Comparison of ENCODE assay signal across 9 cellular contexts in the genomic region with DNA sequence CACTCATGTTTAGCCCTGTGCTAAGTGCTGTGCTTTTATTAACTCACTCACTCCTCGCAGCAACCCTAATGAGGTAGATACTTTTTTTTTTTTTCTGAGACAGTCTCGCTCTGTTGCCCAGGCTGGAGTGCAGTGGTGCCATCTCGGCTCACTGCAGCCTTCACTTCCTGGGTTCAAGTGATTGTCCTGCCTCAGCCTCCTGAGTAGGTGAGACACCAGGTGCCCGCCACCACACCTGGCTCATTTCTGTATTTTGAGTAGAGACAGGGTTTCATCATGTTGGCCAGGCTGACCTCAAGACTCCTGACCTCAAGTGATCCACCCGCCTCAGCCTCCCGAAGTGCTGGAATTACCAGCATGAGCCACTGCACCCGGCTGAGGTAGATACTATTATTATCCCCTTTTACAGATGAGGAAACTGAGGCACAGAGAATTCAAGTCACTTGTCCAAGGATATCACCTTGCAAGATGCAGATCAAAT. TPM values are rescaled to one million over a fixed set of nuclear protein-coding genes. Genes with fewer than 3 reads are reported as not detected.
A peak's percentile ranks its signal among the peaks of the same experiment; 100 is the strongest.
DNase-seq lines count a peak whose midpoint lies in the region; ATAC-seq and TF ChIP-seq lines count a peak whose summit lies in the region.
"Had no signal": no experiment of that assay in that cellular context is flagged by ENCODE, and none has a peak within 500 bp of the region (broad histone marks: within the 10 kb centered on the region; RNA-seq: fewer than 3 reads in every experiment).

No MANE protein-coding gene starts in this region.

- no peak for TF ChIP-seq CTCF in astrocyte of the cerebellum (IDR thresholded peaks at IDR 0.05; ENCODE audit: low read depth, low read length, missing control alignments)
- TF ChIP-seq CTCF in tibial artery (IDR thresholded peaks at IDR 0.05) = no peak
- no peak for TF ChIP-seq CTCF in mucosa of descending colon (IDR thresholded peaks at IDR 0.05)

- peak overlapping the region; percentile 96 to 97 for H3K27ac ChIP-seq in tibial artery

- in situ Hi-C loops in astrocyte of the cerebellum (cut with HindIII; ENCODE audit: low sequenced_read_pairs) = no loop called here

- peak overlapping the region; percentile 22 for H3K4me3 Mint-ChIP-seq in activated CD4-positive, alpha-beta T cell treated with anti-CD3 and anti-CD28 coated beads, Interleukin-2, amount 10 ng/mL, durations not matched to agents 7 days and 5 days
- peak overlapping the region; percentile 89 for H3K4me3 Mint-ChIP-seq in memory B cell

- no peaks in the 10 kb centered on the region for H3K27me3 Mint-ChIP-seq in activated CD4-positive, alpha-beta T cell treated with anti-CD3 and anti-CD28 coated beads, Interleukin-2, amount 10 ng/mL, durations not matched to agents 7 days and 5 days
- no peaks in the 10 kb centered on the region for H3K27me3 Mint-ChIP-seq in memory B cell

- intact Hi-C loops in tibial artery (cut with DNase I; ENCODE audit: low total_unique reads) = no loop called here
- intact Hi-C loops in mucosa of descending colon (cut with DNase I, micrococcal nuclease) = no loop called here

- CTCF ChIA-PET in activated CD4-positive, alpha-beta T cell treated with anti-CD3 and anti-CD28 coated beads, Interleukin-2, amount 10 ng/mL, durations not matched to agents 7 days and 5 days (lab: Charles Lee) = interaction anchor here (0.6 to 1.0 kb wide), 3 partner anchors 15 to 455 kb away, joined by 3 read pairs; no protein-coding TSS in a partner anchor

- H3K9me3 ChIP-seq in tibial artery = no peaks in the 10 kb centered on the region
- no peaks in the 10 kb centered on the region for H3K9me3 ChIP-seq in mucosa of descending colon

- no peaks in the 10 kb centered on the region for H3K27me3 ChIP-seq in tibial artery

- H3K36me3 Mint-ChIP-seq in activated CD4-positive, alpha-beta T cell treated with anti-CD3 and anti-CD28 coated beads, Interleukin-2, amount 10 ng/mL, durations not matched to agents 7 days and 5 days (ENCODE audit: low read depth) = peaks cover 24% of the 10 kb centered on the region
- H3K36me3 Mint-ChIP-seq in memory B cell = peaks cover 16% of the 10 kb centered on the region

- no peaks in the 10 kb centered on the region for H3K9me3 Mint-ChIP-seq in activated CD4-positive, alpha-beta T cell treated with anti-CD3 and anti-CD28 coated beads, Interleukin-2, amount 10 ng/mL, durations not matched to agents 7 days and 5 days
- no peaks in the 10 kb centered on the region for H3K9me3 Mint-ChIP-seq in memory B cell

- ATAC-seq in memory B cell (ENCODE audit: low read depth) = no peak
- ATAC-seq in mucosa of descending colon = no peak

- peaks cover 8 to 19% (median 10%) of the 10 kb centered on the region in 3 donors for H3K36me3 ChIP-seq in tibial artery
- H3K36me3 ChIP-seq in mucosa of descending colon (ENCODE audit: low read depth) = no peaks in the 10 kb centered on the region

- peak overlapping the region; percentile 71 for H3K4me3 ChIP-seq in astrocyte of the cerebellum (ENCODE audit: low read depth, low read length)
- peak overlapping the region; percentile 78 to 81 for H3K4me3 ChIP-seq in tibial artery
- H3K4me3 ChIP-seq in mucosa of descending colon = no peak overlapping the region

- no peak overlapping the region for H3K27ac Mint-ChIP-seq in activated CD4-positive, alpha-beta T cell treated with anti-CD3 and anti-CD28 coated beads, Interleukin-2, amount 10 ng/mL, durations not matched to agents 7 days and 5 days
- peak overlapping the region; percentile 89 for H3K27ac Mint-ChIP-seq in memory B cell

- peaks cover 0 to 76% (median 56%) of the 10 kb centered on the region in 4 donors for H3K4me1 ChIP-seq in tibial artery
- peaks cover 30% of the 10 kb centered on the region for H3K4me1 ChIP-seq in mucosa of descending colon (ENCODE audit: low read depth)

- POLR2A ChIA-PET in activated CD4-positive, alpha-beta T cell treated with anti-CD3 and anti-CD28 coated beads, Interleukin-2, amount 10 ng/mL, durations not matched to agents 7 days and 5 days (lab: Charles Lee) = no interaction called here

- H3K4me1 Mint-ChIP-seq in activated CD4-positive, alpha-beta T cell treated with anti-CD3 and anti-CD28 coated beads, Interleukin-2, amount 10 ng/mL, durations not matched to agents 7 days and 5 days = peaks cover 69% of the 10 kb centered on the region
- H3K4me1 Mint-ChIP-seq in memory B cell = peaks cover 45% of the 10 kb centered on the region

- no peak for DNase-seq in activated CD4-positive, alpha-beta T cell treated with anti-CD3 and anti-CD28 coated beads, Interleukin-2, amount 10 ng/mL, durations not matched to agents 7 days and 5 days
- no peak for DNase-seq in activated CD4-positive, alpha-beta T cell treated with anti-CD3 and anti-CD28 coated beads, Interleukin-2, amount 50 U/mL, for 1 hour
- no peak for DNase-seq in astrocyte of the cerebellum (ENCODE audit: low read depth)
- DNase-seq in memory B cell (ENCODE audit: low spot score in 2 of 2) = no peak
- no peak for DNase-seq in tibial artery
- no peak for DNase-seq in NCI-H2196 treated with DMSO at 0.1 percent for 48 hours (lab: John Stamatoyannopoulos, UW; ENCODE audit: unreplicated experiment)
- DNase-seq in mucosa of descending colon = no peak
- DNase-seq in HuH-7 (ENCODE audit: low spot score) = no peak
- DNase-seq: T-helper 9 cell had no signal

RNA-seq across cellular contexts. Expression of a gene that starts 2.5 kb away (rescaled TPM):
- 1 to 10 TPM; 4.8 TPM for total RNA-seq in activated CD4-positive, alpha-beta T cell treated with anti-CD3 and anti-CD28 coated beads, Interleukin-2, amount 10 ng/mL, durations not matched to agents 7 days and 5 days
- total RNA-seq in mucosa of descending colon = 10 to 100 TPM; 22.1 to 26.1 (median 23.2) TPM

RNA-seq across cellular contexts. Expression of a gene that starts 2.8 kb away (rescaled TPM):
- 10 to 100 TPM; 23.4 to 33.5 TPM for total RNA-seq in activated CD4-positive, alpha-beta T cell treated with anti-CD3 and anti-CD28 coated beads, Interleukin-2, amount 10 ng/mL, durations not matched to agents 7 days and 5 days
- 10 to 100 TPM; 29.9 to 49.2 (median 39.3) TPM for total RNA-seq in mucosa of descending colon

RNA-seq across cellular contexts. Expression of a gene that starts 29.0 kb away (rescaled TPM):
- 1 to 10 TPM; 5.7 to 7.3 TPM for total RNA-seq in activated CD4-positive, alpha-beta T cell treated with anti-CD3 and anti-CD28 coated beads, Interleukin-2, amount 10 ng/mL, durations not matched to agents 7 days and 5 days
- 10 to 100 TPM; 10.2 to 39.7 (median 16.9) TPM for total RNA-seq in mucosa of descending colon

RNA-seq across cellular contexts. Expression of a gene that starts 30.8 kb away (rescaled TPM):
- 10 to 100 TPM; 17.5 to 19.8 TPM for total RNA-seq in activated CD4-positive, alpha-beta T cell treated with anti-CD3 and anti-CD28 coated beads, Interleukin-2, amount 10 ng/mL, durations not matched to agents 7 days and 5 days
- 10 to 100 TPM; 10.9 to 16.7 (median 13.8) TPM for total RNA-seq in mucosa of descending colon

RNA-seq across cellular contexts. Expression of a gene that starts 31.5 kb away (rescaled TPM):
- total RNA-seq in activated CD4-positive, alpha-beta T cell treated with anti-CD3 and anti-CD28 coated beads, Interleukin-2, amount 10 ng/mL, durations not matched to agents 7 days and 5 days = 100 to 1,000 TPM; 149 to 182 TPM
- total RNA-seq in mucosa of descending colon = 10 to 100 TPM; 54.0 to 81.7 (median 59.9) TPM
